Comparison of ENCODE assay signal across 8 cellular contexts in genomic region chr22:41920271-41920976, GRCh38. TPM values are rescaled to one million over a fixed set of nuclear protein-coding genes. Genes with fewer than 3 reads are reported as not detected.
DNase-seq lines count a peak whose midpoint lies in the region; ATAC-seq, FAIRE-seq and TF ChIP-seq lines count a peak whose summit lies in the region.

No MANE protein-coding gene starts in this region.

- no peak overlapping the region for H4K8ac ChIP-seq in H9 (replicated peaks; ENCODE audit: insufficient read length, low read depth, low read length)

- H3K36me3 Mint-ChIP-seq in H9 (ENCODE audit: insufficient read depth in 1 of 3, low read depth in 3 of 3) (peaks cover 0 to 4% (median 3%) of the 10 kb centered on the region in 3 experiments; a peak in 4 of 7 replicates), neural crest cell (ENCODE audit: low read depth) (no peaks in the 10 kb centered on the region), osteocyte (ENCODE audit: unreplicated experiment) (no peaks in the 10 kb centered on the region)
- no peaks in the 10 kb centered on the region for H3K36me3 Mint-ChIP-seq in activated T-helper 1 cell treated with anti-CD3 and anti-CD28 coated beads, Interleukin-12 subunit alpha, Interleukin-12 subunit beta, Interleukin-2, Interleukin-4 antibody, amounts not matched to agents 30 ng/mL and 10 ng/mL and 1 ng/mL, durations not matched to agents 14 hours and 24 hours and 36 hours (ENCODE audit: low read depth)

- H3K9me3 Mint-ChIP-seq in H9 (no peaks in the 10 kb centered on the region), neural crest cell (no peaks in the 10 kb centered on the region), osteocyte (ENCODE audit: unreplicated experiment) (no peaks in the 10 kb centered on the region)
- no peaks in the 10 kb centered on the region for H3K9me3 Mint-ChIP-seq in activated T-helper 1 cell treated with anti-CD3 and anti-CD28 coated beads, Interleukin-12 subunit alpha, Interleukin-12 subunit beta, Interleukin-2, Interleukin-4 antibody, amounts not matched to agents 30 ng/mL and 10 ng/mL and 1 ng/mL, durations not matched to agents 14 hours and 24 hours and 36 hours

- H2BK120ac ChIP-seq in H9 (ENCODE audit: low read depth, low read length, poor library complexity, severe bottlenecking), result no peak overlapping the region

- no peak overlapping the region for H2BK12ac ChIP-seq in H9 (ENCODE audit: insufficient read length, low read depth, low read length)

- H3K56ac ChIP-seq in H9 (ENCODE audit: insufficient read length, low read depth, low read length), result no peak overlapping the region

- H3K27me3 ChIP-seq in H9 (ENCODE audit: insufficient read depth, low read length), result peaks cover 29% of the 10 kb centered on the region

- H3K27ac ChIP-seq in H9 (ENCODE audit: insufficient read length, low read depth, low read length), result no peak overlapping the region

- no peak overlapping the region for H2BK20ac ChIP-seq in H9 (ENCODE audit: low read depth, low read length, poor library complexity, severe bottlenecking)

- no peak overlapping the region for H3K9ac ChIP-seq in H9 (ENCODE audit: extremely low read depth, insufficient read length, low read length)

- H3K27me3 Mint-ChIP-seq in H9 (ENCODE audit: low read depth), result peaks cover 87% of the 10 kb centered on the region
- H3K27me3 Mint-ChIP-seq in activated T-helper 1 cell treated with anti-CD3 and anti-CD28 coated beads, Interleukin-12 subunit alpha, Interleukin-12 subunit beta, Interleukin-2, Interleukin-4 antibody, amounts not matched to agents 30 ng/mL and 10 ng/mL and 1 ng/mL, durations not matched to agents 14 hours and 24 hours and 36 hours (ENCODE audit: insufficient read depth), result peaks cover 35% of the 10 kb centered on the region
- peaks cover 84% of the 10 kb centered on the region for H3K27me3 Mint-ChIP-seq in neural crest cell (ENCODE audit: low read depth)
- peaks cover 22% of the 10 kb centered on the region for H3K27me3 Mint-ChIP-seq in osteocyte (ENCODE audit: unreplicated experiment)

- ATAC-seq in GM18502 (IDR thresholded peaks at IDR 0.05; ENCODE audit: poor library complexity, unreplicated experiment) (peak; percentile 14), HG02938 (IDR thresholded peaks at IDR 0.05; ENCODE audit: unreplicated experiment) (no peak)

- no peaks in the 10 kb centered on the region for H3K79me1 ChIP-seq in H9 (ENCODE audit: insufficient read depth, low read depth, low read length, poor library complexity, severe bottlenecking)

- WGBS in H9 (ENCODE audit: extremely low coverage, insufficient read length, low lambda C conversion rate), result no CpG with 5 or more reads among the region's 21 CpGs

- H3K14ac ChIP-seq in H9 (ENCODE audit: insufficient read depth, low read length), result no peak overlapping the region

- peaks cover 2% of the 10 kb centered on the region for H4K20me1 ChIP-seq in H9 (ENCODE audit: control insufficient read depth, insufficient read depth, insufficient read length)

- no peak overlapping the region for H2AK5ac ChIP-seq in H9 (ENCODE audit: insufficient read length, low read length)

- no peak overlapping the region for H2BK15ac ChIP-seq in H9 (ENCODE audit: low read depth, low read length)

- H3K4me3 Mint-ChIP-seq in H9 (peak overlapping the region; percentile 50 to 76), neural crest cell (peak overlapping the region; percentile 64), osteocyte (ENCODE audit: unreplicated experiment) (no peak overlapping the region)
- peak overlapping the region; percentile 61 for H3K4me3 Mint-ChIP-seq in activated T-helper 1 cell treated with anti-CD3 and anti-CD28 coated beads, Interleukin-12 subunit alpha, Interleukin-12 subunit beta, Interleukin-2, Interleukin-4 antibody, amounts not matched to agents 30 ng/mL and 10 ng/mL and 1 ng/mL, durations not matched to agents 14 hours and 24 hours and 36 hours

- no peaks in the 10 kb centered on the region; the same call in 1 of the 2 replicates for H3K4me1 ChIP-seq in H9 (ENCODE audit: insufficient read depth, low read length)

- no peak overlapping the region for H3K4ac ChIP-seq in H9 (ENCODE audit: low read depth, low read length)

- TF ChIP-seq CTCF in H9 (conservative IDR thresholded peaks at IDR 0.05) (no peak), neural crest cell (conservative IDR thresholded peaks at IDR 0.05) (no peak), osteocyte (IDR thresholded peaks at IDR 0.05) (no peak)

- peak overlapping the region; percentile 18 for H3K4me2 ChIP-seq in H9 (ENCODE audit: insufficient read depth, insufficient read length, low read length)

- no peak overlapping the region for H4K5ac ChIP-seq in H9 (ENCODE audit: insufficient read length, low read depth, low read length)

- H3K79me2 ChIP-seq in H9 (ENCODE audit: insufficient read depth, low read length), result no peaks in the 10 kb centered on the region

- H2BK5ac ChIP-seq in H9 (ENCODE audit: insufficient read length, low read length), result no peak overlapping the region

- H3K23ac ChIP-seq in H9 (ENCODE audit: insufficient read length, low read depth, low read length), result no peak overlapping the region

- no peak overlapping the region for H4K91ac ChIP-seq in H9 (ENCODE audit: insufficient read length, low read depth, low read length)

- H3K4me1 Mint-ChIP-seq in H9 (peaks cover 10 to 22% of the 10 kb centered on the region in 2 experiments), neural crest cell (peaks cover 7% of the 10 kb centered on the region), osteocyte (ENCODE audit: unreplicated experiment) (peaks cover 23% of the 10 kb centered on the region)
- peaks cover 6% of the 10 kb centered on the region for H3K4me1 Mint-ChIP-seq in activated T-helper 1 cell treated with anti-CD3 and anti-CD28 coated beads, Interleukin-12 subunit alpha, Interleukin-12 subunit beta, Interleukin-2, Interleukin-4 antibody, amounts not matched to agents 30 ng/mL and 10 ng/mL and 1 ng/mL, durations not matched to agents 14 hours and 24 hours and 36 hours (ENCODE audit: low read depth)

- DNase-seq in H9 (no peak), neural crest cell (ENCODE audit: low read depth, low spot score) (no peak), putamen (ENCODE audit: low spot score) (no peak), osteocyte (ENCODE audit: extremely low spot score, unreplicated experiment) (no peak), RCC 7860 (ENCODE audit: low spot score) (no peak)
- no peak for DNase-seq in activated T-helper 1 cell treated with anti-CD3 and anti-CD28 coated beads, Interleukin-12 subunit alpha, Interleukin-12 subunit beta, Interleukin-2, Interleukin-4 antibody, amounts not matched to agents 30 ng/mL and 10 ng/mL and 1 ng/mL, durations not matched to agents 14 hours and 24 hours and 36 hours (ENCODE audit: low spot score)

- intact Hi-C loops in activated T-helper 1 cell treated with anti-CD3 and anti-CD28 coated beads, Interleukin-12 subunit alpha, Interleukin-12 subunit beta, Interleukin-2, Interleukin-4 antibody, amounts not matched to agents 30 ng/mL and 10 ng/mL and 1 ng/mL, durations not matched to agents 14 hours and 24 hours and 36 hours (cut with micrococcal nuclease), result no loop called here

- H3T11ph ChIP-seq in H9 (ENCODE audit: low read length), result no peak overlapping the region

- no peak for FAIRE-seq in RCC 7860 (lab: Jason Lieb, UNC)

- no peak overlapping the region for H3K18ac ChIP-seq in H9 (ENCODE audit: insufficient read length, low read depth, low read length)

- no peak overlapping the region for H2AFZ ChIP-seq in H9 (ENCODE audit: low read length)

- no peaks in the 10 kb centered on the region for H3K9me3 ChIP-seq in H9 (ENCODE audit: control insufficient read depth, low read depth, low read length)

- H3K23me2 ChIP-seq in H9 (ENCODE audit: insufficient read length, low read depth, low read length, poor library complexity, severe bottlenecking), result peaks cover 7% of the 10 kb centered on the region

- H3K27ac Mint-ChIP-seq in H9 (no peak overlapping the region), neural crest cell (ENCODE audit: unreplicated experiment) (no peak overlapping the region), osteocyte (ENCODE audit: unreplicated experiment) (no peak overlapping the region)
- no peak overlapping the region for H3K27ac Mint-ChIP-seq in activated T-helper 1 cell treated with anti-CD3 and anti-CD28 coated beads, Interleukin-12 subunit alpha, Interleukin-12 subunit beta, Interleukin-2, Interleukin-4 antibody, amounts not matched to agents 30 ng/mL and 10 ng/mL and 1 ng/mL, durations not matched to agents 14 hours and 24 hours and 36 hours

RNA-seq across cellular contexts. Expression of gene SHISA8, which starts 5.5 kb away (rescaled TPM):
- total RNA-seq in H9 (2021), result 0.72 and 1.4 TPM in 2 replicates
- total RNA-seq in activated T-helper 1 cell treated with anti-CD3 and anti-CD28 coated beads, Interleukin-12 subunit alpha, Interleukin-12 subunit beta, Interleukin-2, Interleukin-4 antibody, amounts not matched to agents 30 ng/mL and 10 ng/mL and 1 ng/mL, durations not matched to agents 14 hours and 24 hours and 36 hours, result 5.8 and 6.1 TPM in 2 replicates
- 0.19 TPM in 1 of 2 replicates, not detected in the other for total RNA-seq in neural crest cell
- total RNA-seq in osteocyte, result not detected in 2 replicates

RNA-seq across cellular contexts. Expression of gene TNFRSF13C, which starts 6.2 kb away (rescaled TPM):
- total RNA-seq in H9 (2021) (1.6 and 1.9 TPM in 2 replicates), neural crest cell (4.0 and 4.4 TPM in 2 replicates), osteocyte (0.18 and 0.27 TPM in 2 replicates)
- 3.0 and 3.2 TPM in 2 replicates for total RNA-seq in activated T-helper 1 cell treated with anti-CD3 and anti-CD28 coated beads, Interleukin-12 subunit alpha, Interleukin-12 subunit beta, Interleukin-2, Interleukin-4 antibody, amounts not matched to agents 30 ng/mL and 10 ng/mL and 1 ng/mL, durations not matched to agents 14 hours and 24 hours and 36 hours

RNA-seq across cellular contexts. Expression of gene CENPM, which starts 26.5 kb away (rescaled TPM):
- total RNA-seq in H9 (2021) (36.5 and 37.2 TPM in 2 replicates), neural crest cell (47.3 and 48.9 TPM in 2 replicates), osteocyte (6.9 and 7.2 TPM in 2 replicates)
- 82.0 and 84.6 TPM in 2 replicates for total RNA-seq in activated T-helper 1 cell treated with anti-CD3 and anti-CD28 coated beads, Interleukin-12 subunit alpha, Interleukin-12 subunit beta, Interleukin-2, Interleukin-4 antibody, amounts not matched to agents 30 ng/mL and 10 ng/mL and 1 ng/mL, durations not matched to agents 14 hours and 24 hours and 36 hours

RNA-seq across cellular contexts. Expression of gene SEPTIN3, which starts 48.8 kb away (rescaled TPM):
- 32.4 and 33.3 TPM in 2 replicates for total RNA-seq in H9 (2021)
- total RNA-seq in activated T-helper 1 cell treated with anti-CD3 and anti-CD28 coated beads, Interleukin-12 subunit alpha, Interleukin-12 subunit beta, Interleukin-2, Interleukin-4 antibody, amounts not matched to agents 30 ng/mL and 10 ng/mL and 1 ng/mL, durations not matched to agents 14 hours and 24 hours and 36 hours, result 7.0 and 7.9 TPM in 2 replicates
- total RNA-seq in neural crest cell, result 71.5 and 75.0 TPM in 2 replicates
- total RNA-seq in osteocyte, result 0.42 and 0.46 TPM in 2 replicates
